In the genomic region with DNA sequence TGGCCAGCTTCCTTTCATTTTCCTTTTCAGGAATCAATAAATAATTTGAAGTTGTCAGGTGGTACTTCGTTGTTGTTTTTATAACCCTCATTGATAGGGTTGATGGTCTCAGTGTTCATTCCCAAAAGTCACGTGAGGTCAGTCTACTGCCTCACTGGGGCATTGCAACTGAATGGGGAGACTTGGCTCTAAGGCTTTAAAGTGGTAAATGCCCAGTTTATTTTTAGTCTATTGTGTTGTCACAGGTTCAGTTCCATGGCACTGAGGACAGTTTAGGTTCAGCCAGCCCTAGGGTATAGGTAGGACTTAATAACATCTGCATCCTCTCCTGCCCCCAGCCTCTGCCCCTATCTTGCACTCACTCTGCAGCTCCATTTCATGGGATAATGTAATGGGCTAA, we compare ENCODE assay signal across 8 cellular contexts. TPM values are rescaled to one million over a fixed set of nuclear protein-coding genes. Genes with fewer than 3 reads are reported as not detected.
"Had no signal": no experiment of that assay in that cellular context is flagged by ENCODE, and none has a peak within 500 bp of the region (broad histone marks: within the 10 kb centered on the region; RNA-seq: fewer than 3 reads in every experiment).

No MANE protein-coding gene starts in this region.

- H3K4me1 ChIP-seq: HAP-1 had no signal

- H3K4me2 ChIP-seq: GM23338 had no signal

- H3K9me3 ChIP-seq: HAP-1 had no signal

- H2AFZ ChIP-seq: GM23338 had no signal

- ATAC-seq: GM23338, HCT116, HepG2 had no signal

- H3K4me1 Mint-ChIP-seq: IgD-negative memory B cell had no signal

- H3K27ac ChIP-seq: HL-60 had no signal

- FAIRE-seq: HepG2 had no signal

- H3K4me3 Mint-ChIP-seq: GM23338, HFFc6 had no signal

- H3K36me3 ChIP-seq: HAP-1 had no signal

- H3K36me3 Mint-ChIP-seq: IgD-negative memory B cell had no signal

- H3K27ac Mint-ChIP-seq: GM23338, HFFc6, IgD-negative memory B cell had no signal

- H3K4me3 ChIP-seq: GM23338, HAP-1 had no signal

- DNase-seq: H7, HFFc6 had no signal

RNA-seq across cellular contexts. Expression of a gene that starts 33.5 kb away (rescaled TPM):
- polyA plus RNA-seq: IgD-negative memory B cell had no signal
